1 cellular context compared by ENCODE assay signal in the genomic region with DNA sequence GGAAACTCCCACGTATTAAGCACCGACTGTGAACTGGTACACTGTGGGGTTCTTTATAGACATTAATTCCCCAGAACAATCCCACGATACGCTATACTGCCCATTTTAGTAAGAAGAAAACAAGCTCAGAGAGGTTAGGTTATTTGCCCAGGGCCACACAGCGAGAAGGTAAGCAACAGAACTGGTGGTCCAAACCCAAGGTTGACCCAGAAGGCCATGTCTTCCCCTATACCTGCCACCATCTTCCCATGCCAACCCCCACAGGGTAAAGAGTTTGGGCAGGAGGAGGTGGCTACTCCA.
A peak's percentile ranks its signal among the peaks of the same experiment; 100 is the strongest.
TF ChIP-seq lines count a peak whose summit lies in the region.

No MANE protein-coding gene starts in this region.

TF ChIP-seq in K562, 482 proteins besides CTCF, POLR2A, EP300 and RAD21 (continued from another document):
- TF ChIP-seq, protein P1, sequence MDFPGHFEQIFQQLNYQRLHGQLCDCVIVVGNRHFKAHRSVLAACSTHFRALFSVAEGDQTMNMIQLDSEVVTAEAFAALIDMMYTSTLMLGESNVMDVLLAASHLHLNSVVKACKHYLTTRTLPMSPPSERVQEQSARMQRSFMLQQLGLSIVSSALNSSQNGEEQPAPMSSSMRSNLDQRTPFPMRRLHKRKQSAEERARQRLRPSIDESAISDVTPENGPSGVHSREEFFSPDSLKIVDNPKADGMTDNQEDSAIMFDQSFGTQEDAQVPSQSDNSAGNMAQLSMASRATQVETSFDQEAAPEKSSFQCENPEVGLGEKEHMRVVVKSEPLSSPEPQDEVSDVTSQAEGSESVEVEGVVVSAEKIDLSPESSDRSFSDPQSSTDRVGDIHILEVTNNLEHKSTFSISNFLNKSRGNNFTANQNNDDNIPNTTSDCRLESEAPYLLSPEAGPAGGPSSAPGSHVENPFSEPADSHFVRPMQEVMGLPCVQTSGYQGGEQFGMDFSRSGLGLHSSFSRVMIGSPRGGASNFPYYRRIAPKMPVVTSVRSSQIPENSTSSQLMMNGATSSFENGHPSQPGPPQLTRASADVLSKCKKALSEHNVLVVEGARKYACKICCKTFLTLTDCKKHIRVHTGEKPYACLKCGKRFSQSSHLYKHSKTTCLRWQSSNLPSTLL (IDR thresholded peaks at IDR 0.05) = no peak
- TF ChIP-seq KDM1A (IDR thresholded peaks at IDR 0.05) (0 out of 4 replicates have a peak, but pooled peaks of 1 of the 2 experiments have one; percentile 20), KDM4B (IDR thresholded peaks at IDR 0.05; ENCODE audit: borderline replicate concordance in 2 of 2, low read depth in 1 of 2) (no peak), CC2D1A (IDR thresholded peaks at IDR 0.05) (no peak), ZFP36 (IDR thresholded peaks at IDR 0.05; ENCODE audit: low read depth, low read length, partially characterized antibody) (peak; percentile 76), TAF1 (IDR thresholded peaks at IDR 0.05; ENCODE audit: control insufficient read depth, extremely low read depth, insufficient read depth, low read length, severe bottlenecking) (no peak), FOXA3 (CRISPR knock-in tag; conservative IDR thresholded peaks at IDR 0.05 in 1 of 2, IDR thresholded peaks at IDR 0.05 in 1 of 2) (no peak), POLR2H (tag; IDR thresholded peaks at IDR 0.05; ENCODE audit: low read depth) (no peak)
